17 cellular contexts compared by ENCODE assay signal in the genomic region with DNA sequence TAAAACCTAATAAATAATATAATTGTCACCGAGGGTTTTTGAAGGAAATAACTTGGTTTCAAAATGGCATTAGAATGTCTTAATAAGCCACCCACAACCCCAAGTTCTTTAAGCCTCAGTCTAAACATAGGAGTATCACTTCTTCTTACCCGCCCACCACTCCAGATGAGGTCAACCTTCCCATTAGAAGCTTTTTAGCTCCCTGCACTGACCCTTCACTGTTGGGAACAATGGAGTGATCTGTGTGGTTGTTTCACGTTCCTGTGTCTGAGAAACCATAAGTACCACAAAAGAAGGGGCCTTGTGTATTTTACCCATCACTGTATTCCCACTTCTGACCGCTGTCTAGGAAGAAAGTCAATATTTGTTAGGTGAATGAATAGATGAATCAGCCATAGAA.
DNase-seq lines count a peak whose midpoint lies in the region; ATAC-seq and TF ChIP-seq lines count a peak whose summit lies in the region.
"Had no signal": no experiment of that assay in that cellular context is flagged by ENCODE, and none has a peak within 500 bp of the region (broad histone marks: within the 10 kb centered on the region; RNA-seq: fewer than 3 reads in every experiment).

No MANE protein-coding gene starts in this region.

- DNase-seq in GM10266 (ENCODE audit: extremely low spot score) (peak; percentile 13), MV-4-11 (lab: John Stamatoyannopoulos, UW) (peak; percentile 43), foreskin melanocyte (peak; percentile 73), SHP77 treated with DMSO at 0.1 percent for 48 hours (lab: John Stamatoyannopoulos, UW) (no peak), G401 (ENCODE audit: low spot score) (no peak), upper lobe of right lung (no peak)
- DNase-seq in NK-92 treated with Interleukin-12 subunit alpha and Interleukin-12 subunit beta, amount 100 ng/mL, for 24 hours (lab: John Stamatoyannopoulos, UW) = no peak
- DNase-seq: CD4-positive, CD25-positive, alpha-beta regulatory T cell; DMS79; GM23248; NCI-H1092; NCI-H1694 treated with DMSO at 0.1 percent for 48 hours; NCI-H774; T-helper 1 cell had no signal

- no peaks in the 10 kb centered on the region for H3K4me1 ChIP-seq in upper lobe of right lung

- no peaks in the 10 kb centered on the region for H3K9me3 ChIP-seq in upper lobe of right lung

- in situ Hi-C loops in G401 (cut with HindIII; ENCODE audit: low sequenced_read_pairs) = no loop called here

- no peak for TF ChIP-seq CTCF in GM10266 (IDR thresholded peaks at IDR 0.05; ENCODE audit: control insufficient read depth, insufficient read depth, low read depth, missing control alignments)
- no peak for TF ChIP-seq CTCF in upper lobe of right lung (IDR thresholded peaks at IDR 0.05)

- no peaks in the 10 kb centered on the region for H3K27me3 ChIP-seq in upper lobe of right lung

- H3K27ac ChIP-seq in upper lobe of right lung = no peak overlapping the region
- H3K27ac ChIP-seq: GM23248, SK-N-MC had no signal

- ATAC-seq in GM19463 (IDR thresholded peaks at IDR 0.05; ENCODE audit: unreplicated experiment) = peak; percentile 57
- no peak for ATAC-seq in upper lobe of right lung
- ATAC-seq: HCT116 had no signal

- no peaks in the 10 kb centered on the region for H3K36me3 ChIP-seq in upper lobe of right lung

- intact Hi-C loops in upper lobe of right lung (cut with DNase I) = no loop called here

- H3K4me3 ChIP-seq in upper lobe of right lung = no peak overlapping the region
- H3K4me3 ChIP-seq: GM23248, SK-N-MC had no signal

Comparison
In these comparisons a context has a peak if more than half of its experiments do, and no peak if none do; other contexts are left out.
1. DNase-seq: peak in GM10266 (single experiment), MV-4-11 (single experiment) and foreskin melanocyte (single experiment); none in SHP77 treated with DMSO at 0.1 percent for 48 hours (single experiment), G401 (single experiment), upper lobe of right lung (single experiment) and NK-92 treated with Interleukin-12 subunit alpha and Interleukin-12 subunit beta, amount 100 ng/mL, for 24 hours (single experiment).